8 cellular contexts compared by ENCODE assay signal in genomic region chr6:108592371-108593337, GRCh38. TPM values are rescaled to one million over a fixed set of nuclear protein-coding genes. Genes with fewer than 3 reads are reported as not detected.
A peak's percentile ranks its signal among the peaks of the same experiment; 100 is the strongest.
DNase-seq lines count a peak whose midpoint lies in the region; ATAC-seq and TF ChIP-seq lines count a peak whose summit lies in the region.

No MANE protein-coding gene starts in this region.

- peaks cover 6% of the 10 kb centered on the region; the same call in 1 of the 2 replicates for H3K36me3 ChIP-seq in Loucy (ENCODE audit: insufficient read depth, low read length)

- H3F3A ChIP-seq in Loucy (ENCODE audit: low read depth), result peaks cover 4% of the 10 kb centered on the region

- no peaks in the 10 kb centered on the region for H3K9me2 ChIP-seq in Loucy (replicated peaks; ENCODE audit: low read depth, low read length)

- peaks cover 91% of the 10 kb centered on the region for H3K79me2 ChIP-seq in Loucy (ENCODE audit: insufficient read depth, low read length)

- H3K4me3 Mint-ChIP-seq in activated CD8-positive, alpha-beta T cell treated with anti-CD3 and anti-CD28 coated beads, Interleukin-2, amount 10 ng/mL, durations not matched to agents 7 days and 5 days, result no peak overlapping the region

- no peak overlapping the region for H2AFZ ChIP-seq in Loucy (ENCODE audit: low read length)

- intact Hi-C loops in posterior vena cava (cut with DNase I), result no loop called here

- ATAC-seq in GM21529 (IDR thresholded peaks at IDR 0.05; ENCODE audit: unreplicated experiment), result peak; percentile 90
- ATAC-seq in activated CD8-positive, alpha-beta T cell treated with anti-CD3 and anti-CD28 coated beads, Interleukin-2, amount 10 ng/mL, durations not matched to agents 7 days and 5 days, result peak; percentile 96

- H3K4me1 ChIP-seq in Loucy (ENCODE audit: insufficient read depth, low read length, poor library complexity, severe bottlenecking), result peaks cover 84% of the 10 kb centered on the region

- peak overlapping the region; percentile 44 for H3K27ac Mint-ChIP-seq in activated CD8-positive, alpha-beta T cell treated with anti-CD3 and anti-CD28 coated beads, Interleukin-2, amount 10 ng/mL, durations not matched to agents 7 days and 5 days

- peak overlapping the region; percentile 78 for H3K4me2 ChIP-seq in Loucy (ENCODE audit: low read depth, low read length, poor library complexity, severe bottlenecking)

- H3K9me3 ChIP-seq in Loucy (ENCODE audit: insufficient read depth, low read depth, low read length), result no peaks in the 10 kb centered on the region

- H3K9ac ChIP-seq in Loucy (ENCODE audit: low read depth, low read length, poor library complexity, severe bottlenecking), result peak overlapping the region; percentile 25

- H3K4me3 ChIP-seq in Loucy (ENCODE audit: low read length, poor library complexity, severe bottlenecking) (peak overlapping the region; percentile 45), fibroblast of pulmonary artery (replicated peaks; ENCODE audit: low read depth, low read length) (no peak overlapping the region), skeletal muscle cell (ENCODE audit: low read depth, low read length) (no peak overlapping the region)

- H3K27me3 Mint-ChIP-seq in activated CD8-positive, alpha-beta T cell treated with anti-CD3 and anti-CD28 coated beads, Interleukin-2, amount 10 ng/mL, durations not matched to agents 7 days and 5 days (ENCODE audit: low read depth), result no peaks in the 10 kb centered on the region

- POLR2A ChIA-PET in activated CD8-positive, alpha-beta T cell treated with anti-CD3 and anti-CD28 coated beads, Interleukin-2, amount 10 ng/mL, durations not matched to agents 7 days and 5 days (lab: Charles Lee), result no interaction called here

- DNase-seq in GM03348 (ENCODE audit: low spot score) (peak; percentile 62), fibroblast of pulmonary artery (ENCODE audit: low read depth) (peak; percentile 46), skeletal muscle cell (ENCODE audit: low read depth) (peak; percentile 70), posterior vena cava (ENCODE audit: low spot score) (no peak), NCI-H524 (lab: John Stamatoyannopoulos, UW) (no peak)
- DNase-seq in activated CD8-positive, alpha-beta T cell treated with anti-CD3 and anti-CD28 coated beads, Interleukin-2, amount 10 ng/mL, durations not matched to agents 7 days and 5 days, result peak; percentile 84

- H3K27me3 ChIP-seq in Loucy (ENCODE audit: insufficient read depth, low read length, poor library complexity, severe bottlenecking), result no peaks in the 10 kb centered on the region

- TF ChIP-seq CTCF in Loucy (conservative IDR thresholded peaks at IDR 0.05; ENCODE audit: low read length), result no peak
- no peak for TF ChIP-seq CTCF in fibroblast of pulmonary artery (IDR thresholded peaks at IDR 0.05; ENCODE audit: low read length, missing control alignments)

- peaks cover 2% of the 10 kb centered on the region for H3K36me3 Mint-ChIP-seq in activated CD8-positive, alpha-beta T cell treated with anti-CD3 and anti-CD28 coated beads, Interleukin-2, amount 10 ng/mL, durations not matched to agents 7 days and 5 days (ENCODE audit: low read depth)

- H4K20me1 ChIP-seq in Loucy (ENCODE audit: insufficient read depth, low read length, poor library complexity, severe bottlenecking), result peaks cover 37% of the 10 kb centered on the region

- CTCF ChIA-PET in activated CD8-positive, alpha-beta T cell treated with anti-CD3 and anti-CD28 coated beads, Interleukin-2, amount 10 ng/mL, durations not matched to agents 7 days and 5 days (lab: Charles Lee), result interaction anchor here (1.2 kb wide), 2 partner anchors 10 to 16 kb away, joined by 3 read pairs; no protein-coding TSS in a partner anchor

- peaks cover 41% of the 10 kb centered on the region for H3K4me1 Mint-ChIP-seq in activated CD8-positive, alpha-beta T cell treated with anti-CD3 and anti-CD28 coated beads, Interleukin-2, amount 10 ng/mL, durations not matched to agents 7 days and 5 days (ENCODE audit: low read depth)

- no peaks in the 10 kb centered on the region for H3K9me3 Mint-ChIP-seq in activated CD8-positive, alpha-beta T cell treated with anti-CD3 and anti-CD28 coated beads, Interleukin-2, amount 10 ng/mL, durations not matched to agents 7 days and 5 days (ENCODE audit: insufficient read depth)

RNA-seq across cellular contexts. Expression of gene FOXO3, which starts 31.9 kb away (rescaled TPM):
- 10 to 100 TPM; 12.2 to 12.3 TPM for total RNA-seq in activated CD8-positive, alpha-beta T cell treated with anti-CD3 and anti-CD28 coated beads, Interleukin-2, amount 10 ng/mL, durations not matched to agents 7 days and 5 days
- 10 to 100 TPM; 53.8 to 57.7 TPM for total RNA-seq in posterior vena cava

Comparison
In these comparisons a context has a peak if more than half of its experiments do, and no peak if none do; other contexts are left out.
1. DNase-seq: peak in GM03348 (single experiment), activated CD8-positive, alpha-beta T cell treated with anti-CD3 and anti-CD28 coated beads, Interleukin-2, amount 10 ng/mL, durations not matched to agents 7 days and 5 days (single experiment), fibroblast of pulmonary artery (single experiment) and skeletal muscle cell (single experiment); none in posterior vena cava (single experiment) and NCI-H524 (0 of 2).
2. RNA of gene FOXO3, which starts 31.9 kb away (total RNA-seq): 53.8 to 57.7 TPM in posterior vena cava; 12.2 to 12.3 TPM in activated CD8-positive, alpha-beta T cell treated with anti-CD3 and anti-CD28 coated beads, Interleukin-2, amount 10 ng/mL, durations not matched to agents 7 days and 5 days; every median in the first group is over 4 times any median in the second.